18 cellular contexts compared by ENCODE assay signal in genomic region chr9:85067792-85068191, GRCh38.
DNase-seq lines count a peak whose midpoint lies in the region; ATAC-seq and TF ChIP-seq lines count a peak whose summit lies in the region.
"Had no signal": no experiment of that assay in that cellular context is flagged by ENCODE, and none has a peak within 500 bp of the region (broad histone marks: within the 10 kb centered on the region; RNA-seq: fewer than 3 reads in every experiment).

No MANE protein-coding gene starts in this region.

- H3K27me3 Mint-ChIP-seq in endothelial cell (ENCODE audit: unreplicated experiment): no peaks in the 10 kb centered on the region
- H3K27me3 Mint-ChIP-seq: activated naive CD8-positive, alpha-beta T cell had no signal

- H3K36me3 Mint-ChIP-seq in endothelial cell (ENCODE audit: low read depth, unreplicated experiment): no peaks in the 10 kb centered on the region
- H3K36me3 Mint-ChIP-seq: activated naive CD8-positive, alpha-beta T cell; naive thymus-derived CD4-positive, alpha-beta T cell had no signal

- no peak overlapping the region for H3K27ac Mint-ChIP-seq in endothelial cell (ENCODE audit: unreplicated experiment)
- H3K27ac Mint-ChIP-seq: activated naive CD8-positive, alpha-beta T cell; HFFc6; naive thymus-derived CD4-positive, alpha-beta T cell had no signal

- peak; percentile 81 for ATAC-seq in GM18867 (IDR thresholded peaks at IDR 0.05; ENCODE audit: unreplicated experiment)
- peak; percentile 93 for ATAC-seq in GM21529 (IDR thresholded peaks at IDR 0.05; ENCODE audit: unreplicated experiment)
- ATAC-seq in HG03066 (IDR thresholded peaks at IDR 0.05; ENCODE audit: low read depth, unreplicated experiment): peak; percentile 56
- ATAC-seq: heart left ventricle; naive thymus-derived CD4-positive, alpha-beta T cell had no signal

- peak; percentile 31 for DNase-seq in RPMI8226
- DNase-seq in activated CD8-positive, alpha-beta memory T cell treated with anti-CD3 and anti-CD28 coated beads, Interleukin-2, amount 50 U/mL, for 4 hours: no peak
- no peak for DNase-seq in HuH-7.5 (ENCODE audit: low spot score)
- DNase-seq in NCI-H2081 (lab: John Stamatoyannopoulos, UW): no peak
- DNase-seq in endothelial cell (ENCODE audit: low spot score): no peak
- DNase-seq: activated CD4-positive, alpha-beta T cell treated with anti-CD3 and anti-CD28 coated beads, Interleukin-2, amount 50 U/mL, for 1 hour; activated T-cell treated with anti-CD3 and anti-CD28 coated beads, Interleukin-2, amount 50 U/mL, for 1 hour; AML-193; Caco-2; heart left ventricle; HFFc6; mammary epithelial cell; MG63; naive thymus-derived CD4-positive, alpha-beta T cell had no signal

- no peaks in the 10 kb centered on the region for H3K4me1 Mint-ChIP-seq in endothelial cell (ENCODE audit: unreplicated experiment)
- H3K4me1 Mint-ChIP-seq: naive thymus-derived CD4-positive, alpha-beta T cell had no signal

- TF ChIP-seq CTCF in endothelial cell (IDR thresholded peaks at IDR 0.05; ENCODE audit: unreplicated experiment): no peak

- no peaks in the 10 kb centered on the region for H3K9me3 Mint-ChIP-seq in endothelial cell (ENCODE audit: unreplicated experiment)

- H3K4me3 Mint-ChIP-seq in endothelial cell (ENCODE audit: unreplicated experiment): no peak overlapping the region
- H3K4me3 Mint-ChIP-seq: activated naive CD8-positive, alpha-beta T cell; HFFc6; naive thymus-derived CD4-positive, alpha-beta T cell had no signal
